10 cellular contexts compared by ENCODE assay signal in the genomic region with DNA sequence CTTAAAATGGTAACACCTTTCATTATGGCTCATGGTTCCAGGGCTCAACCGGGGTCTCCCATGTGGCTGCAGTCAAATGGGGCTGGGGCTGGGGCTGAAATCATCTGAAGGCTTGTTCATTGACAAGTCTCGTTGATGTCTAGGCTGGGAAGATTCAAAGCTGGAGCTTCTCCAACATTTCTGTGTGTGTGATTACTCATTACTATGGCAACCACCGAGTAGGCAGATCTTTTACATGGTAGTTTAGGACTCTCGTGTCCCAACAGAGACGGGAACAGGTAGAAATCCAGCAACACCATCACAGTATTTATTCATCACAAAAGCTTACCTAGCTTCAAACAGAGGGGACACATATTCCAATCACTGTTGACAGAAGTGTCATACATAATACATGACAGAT. TPM values are rescaled to one million over a fixed set of nuclear protein-coding genes. Genes with fewer than 3 reads are reported as not detected.
DNase-seq lines count a peak whose midpoint lies in the region; ATAC-seq and TF ChIP-seq lines count a peak whose summit lies in the region.
"Had no signal": no experiment of that assay in that cellular context is flagged by ENCODE, and none has a peak within 500 bp of the region (broad histone marks: within the 10 kb centered on the region; RNA-seq: fewer than 3 reads in every experiment).

No MANE protein-coding gene starts in this region.

- CTCF ChIA-PET in CD4-positive, alpha-beta T cell (lab: Charles Lee), result no interaction called here

- peak overlapping the region; percentile 55 for H3K4me3 Mint-ChIP-seq in CD4-positive, alpha-beta T cell

- no peaks in the 10 kb centered on the region for H3K9me3 ChIP-seq in CD4-positive, alpha-beta T cell (ENCODE audit: control insufficient read depth, low read length)
- H3K9me3 ChIP-seq in HUES48 (ENCODE audit: control insufficient read depth, insufficient read depth, low read length), result no peaks in the 10 kb centered on the region
- H3K9me3 ChIP-seq in gastrocnemius medialis, result no peaks in the 10 kb centered on the region

- H3K4me2 ChIP-seq in mesendoderm (ENCODE audit: low read length), result no peak overlapping the region

- H2BK5ac ChIP-seq in mesendoderm (ENCODE audit: low read length), result no peak overlapping the region

- no peak overlapping the region for H3K23ac ChIP-seq in mesendoderm (ENCODE audit: low read length)

- no peak overlapping the region for H4K5ac ChIP-seq in mesendoderm (ENCODE audit: low read length)

- no peak overlapping the region for H3K4ac ChIP-seq in mesendoderm (ENCODE audit: low read depth, low read length)

- peaks cover 90% of the 10 kb centered on the region for H3K4me1 Mint-ChIP-seq in CD4-positive, alpha-beta T cell (ENCODE audit: low read depth)

- H3K4me1 ChIP-seq in HUES48 (ENCODE audit: control insufficient read depth, insufficient read depth, low read length) (peaks cover 57% of the 10 kb centered on the region), mesendoderm (ENCODE audit: control insufficient read depth, low read depth, low read length) (peaks cover 6% of the 10 kb centered on the region), gastrocnemius medialis (peaks cover 85 to 86% of the 10 kb centered on the region in 2 donors)

- no peak overlapping the region for H3K9ac ChIP-seq in HUES48 (ENCODE audit: low read depth, low read length)
- H3K9ac ChIP-seq in mesendoderm (ENCODE audit: low read length), result no peak overlapping the region

- H3K9me3 Mint-ChIP-seq in CD4-positive, alpha-beta T cell, result no peaks in the 10 kb centered on the region

- no peaks in the 10 kb centered on the region for H3K27me3 Mint-ChIP-seq in CD4-positive, alpha-beta T cell

- no peak overlapping the region for H3K56ac ChIP-seq in mesendoderm (ENCODE audit: low read length)

- H3K79me1 ChIP-seq in mesendoderm (ENCODE audit: low read length), result peaks cover under 1% of the 10 kb centered on the region

- H2BK15ac ChIP-seq in mesendoderm (replicated peaks; ENCODE audit: low read depth), result no peak overlapping the region

- no peak overlapping the region for H4K8ac ChIP-seq in mesendoderm (ENCODE audit: low read depth, low read length)

- POLR2A ChIA-PET in CD4-positive, alpha-beta T cell (lab: Charles Lee), result no interaction called here

- ATAC-seq in CD4-positive, alpha-beta T cell (ENCODE audit: poor library complexity), result peak; percentile 24
- ATAC-seq in gastrocnemius medialis, result no peak
- ATAC-seq: Panc1 had no signal

- H3K36me3 ChIP-seq in HUES48 (ENCODE audit: control insufficient read depth, insufficient read depth, low read length), result peaks cover 31% of the 10 kb centered on the region
- peaks cover 1% of the 10 kb centered on the region for H3K36me3 ChIP-seq in mesendoderm (ENCODE audit: control insufficient read depth, insufficient read depth, low read length)
- peaks cover 0 to 10% of the 10 kb centered on the region in 2 donors for H3K36me3 ChIP-seq in gastrocnemius medialis

- H3K27ac ChIP-seq in CD4-positive, alpha-beta T cell (ENCODE audit: low read depth, low read length), result no peak overlapping the region
- peak overlapping the region; percentile 32 for H3K27ac ChIP-seq in HUES48 (ENCODE audit: low read depth, low read length)
- H3K27ac ChIP-seq in mesendoderm (ENCODE audit: low read depth, low read length), result no peak overlapping the region
- H3K27ac ChIP-seq in gastrocnemius medialis, result no peak overlapping the region

- intact Hi-C loops in CD4-positive, alpha-beta T cell (cut with DNase I, micrococcal nuclease), result loop anchor here in 1 of 2 experiments (5.0 kb wide), 1 partner anchor 35 kb away; no protein-coding TSS in a partner anchor
- intact Hi-C loops in gastrocnemius medialis (cut with DNase I; ENCODE audit: low total_unique reads), result no loop called here

- no peak for TF ChIP-seq CTCF in CD4-positive, alpha-beta T cell (IDR thresholded peaks at IDR 0.05)
- TF ChIP-seq CTCF in gastrocnemius medialis (IDR thresholded peaks at IDR 0.05 in 4 of 5, conservative IDR thresholded peaks at IDR 0.05 in 1 of 5), result no peak

- H3K79me2 ChIP-seq in mesendoderm (ENCODE audit: control insufficient read depth, insufficient read depth, low read length), result peaks cover 69% of the 10 kb centered on the region

- no peak for DNase-seq in CD4-positive, alpha-beta T cell
- DNase-seq in dermis blood vessel endothelial cell, result peak; percentile 70
- DNase-seq in mesendoderm, result peak; percentile 76
- DNase-seq in gastrocnemius medialis, result no peak
- DNase-seq in activated gamma-delta T cell (lab: John Stamatoyannopoulos, UW), result no peak
- DNase-seq in ureter (ENCODE audit: low spot score), result no peak
- DNase-seq in globus pallidus (ENCODE audit: low spot score), result no peak
- DNase-seq: left cardiac atrium had no signal

- in situ Hi-C loops in gastrocnemius medialis (cut with MboI; ENCODE audit: low sequenced_read_pairs in 4 of 4), result loop anchor here in 2 of 4 donors (25.0 kb wide), 1 partner anchor 805 kb away; a partner anchor contains a TSS

- peaks cover 49% of the 10 kb centered on the region for H3K36me3 Mint-ChIP-seq in CD4-positive, alpha-beta T cell (ENCODE audit: low read depth)

- no peaks in the 10 kb centered on the region for H3K27me3 ChIP-seq in CD4-positive, alpha-beta T cell (ENCODE audit: control insufficient read depth, insufficient read depth, low read length)
- H3K27me3 ChIP-seq in HUES48 (ENCODE audit: control insufficient read depth, insufficient read depth, low read length), result no peaks in the 10 kb centered on the region
- H3K27me3 ChIP-seq in mesendoderm (ENCODE audit: insufficient read depth, low read length, poor library complexity), result no peaks in the 10 kb centered on the region
- H3K27me3 ChIP-seq in gastrocnemius medialis, result no peaks in the 10 kb centered on the region

- H2AK5ac ChIP-seq in mesendoderm (ENCODE audit: low read length), result no peak overlapping the region

- no CpG with 5 or more reads among the region's 5 CpGs for WGBS in mesendoderm (ENCODE audit: extremely low coverage, insufficient coverage, low lambda C conversion rate)

- peak overlapping the region; percentile 51 for H3K27ac Mint-ChIP-seq in CD4-positive, alpha-beta T cell

- TF ChIP-seq POLR2A in gastrocnemius medialis (IDR thresholded peaks at IDR 0.05), result no peak

- H3K18ac ChIP-seq in mesendoderm (ENCODE audit: low read length), result no peak overlapping the region

- H3K4me3 ChIP-seq in HUES48 (ENCODE audit: low read depth, low read length), result no peak overlapping the region
- H3K4me3 ChIP-seq in mesendoderm (ENCODE audit: low read length), result no peak overlapping the region
- H3K4me3 ChIP-seq in gastrocnemius medialis, result peak overlapping the region in 1 of 4 donors; percentile 0

- no peak overlapping the region for H2BK120ac ChIP-seq in mesendoderm (ENCODE audit: low read depth, low read length)

RNA-seq across cellular contexts. Expression of a gene that starts 7.8 kb away (rescaled TPM):
- total RNA-seq in CD4-positive, alpha-beta T cell, result 100 to 1,000 TPM; 383 to 389 TPM
- total RNA-seq in dermis blood vessel endothelial cell (43.3 and 57.3 TPM in 2 replicates), gastrocnemius medialis (10 to 100 TPM; 28.0 to 73.1 (median 34.9) TPM), ureter (116 TPM)
- 86.3 TPM for polyA plus RNA-seq in mesendoderm (2013, experiment 1 of 2)
- 87.6 TPM for polyA plus RNA-seq in mesendoderm (2013, experiment 2 of 2)

Comparison
In these comparisons a context has a peak if more than half of its experiments do, and no peak if none do; other contexts are left out.
1. DNase-seq: peak in dermis blood vessel endothelial cell (single experiment) and mesendoderm (single experiment); none in CD4-positive, alpha-beta T cell (0 of 10), gastrocnemius medialis (0 of 2), activated gamma-delta T cell (single experiment), ureter (single experiment) and globus pallidus (single experiment).